Comparison of ENCODE assay signal across 19 cellular contexts in the genomic region with DNA sequence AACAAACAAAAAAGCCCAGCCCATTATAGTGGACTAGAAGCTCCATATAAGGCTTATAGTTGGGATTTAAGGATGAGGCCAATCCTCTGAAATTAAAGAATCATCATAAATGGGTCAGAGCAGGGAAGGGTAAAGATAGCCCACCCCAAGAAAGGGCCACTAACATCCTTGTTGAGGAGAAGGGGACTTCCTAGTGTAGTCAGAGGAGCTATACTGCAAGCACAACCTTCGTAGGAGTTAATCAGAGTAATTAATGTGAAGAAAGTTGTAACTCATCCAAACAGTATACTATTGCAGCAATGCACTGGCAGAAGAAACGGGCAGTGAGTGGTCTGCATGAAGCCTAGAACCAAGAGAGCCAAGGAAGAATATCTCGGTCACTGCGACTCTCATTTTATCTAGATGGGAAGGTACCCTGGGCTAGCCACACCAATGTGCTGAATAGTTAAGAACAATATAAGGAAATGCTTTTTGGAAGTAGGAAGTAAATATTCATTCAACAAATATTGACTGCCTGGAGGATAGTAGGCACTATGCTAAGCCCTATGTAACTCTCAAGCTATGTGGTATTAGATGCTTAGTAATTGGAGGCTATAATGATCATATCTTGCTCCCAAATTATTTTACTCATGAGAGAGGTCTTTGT.
"Had no signal": no experiment of that assay in that cellular context is flagged by ENCODE, and none has a peak within 500 bp of the region (broad histone marks: within the 10 kb centered on the region; RNA-seq: fewer than 3 reads in every experiment).

No MANE protein-coding gene starts in this region.

- H3K4me3 ChIP-seq: lung, SJCRH30, tibial artery had no signal

- ATAC-seq: activated CD8-positive, alpha-beta T cell treated with anti-CD3 and anti-CD28 coated beads, Interleukin-2, amount 10 ng/mL, durations not matched to agents 7 days and 5 days; activated T-cell treated with anti-CD3 and anti-CD28 coated beads, Interleukin-2, amount 50 U/mL, for 72 hours; naive thymus-derived CD8-positive, alpha-beta T cell; T-helper 17 cell had no signal

- H3K36me3 ChIP-seq: neutrophil, SJCRH30 had no signal

- H3K27me3 ChIP-seq: neutrophil, SJCRH30, tibial artery had no signal

- H3K4me1 ChIP-seq: tibial artery had no signal

- DNase-seq: activated CD4-positive, alpha-beta T cell treated with anti-CD3 and anti-CD28 coated beads, Interleukin-2, amount 10 ng/mL, durations not matched to agents 24 days and 14 days; activated CD8-positive, alpha-beta memory T cell treated with anti-CD3 and anti-CD28 coated beads, Interleukin-2, amount 50 U/mL, for 48 hours; activated CD8-positive, alpha-beta T cell treated with anti-CD3 and anti-CD28 coated beads, Interleukin-2, amount 10 ng/mL, durations not matched to agents 7 days and 5 days; activated gamma-delta T cell treated with Interleukin-2 at 50 U/mL for 16 hours; activated T-cell treated with anti-CD3 and anti-CD28 coated beads, Interleukin-2, amount 50 U/mL, for 72 hours; aorta; foreskin fibroblast; kidney glomerular epithelial cell; midbrain; naive thymus-derived CD8-positive, alpha-beta T cell; retina; SJCRH30; small intestine; stimulated activated CD4-positive, alpha-beta T cell treated with anti-CD3 and anti-CD28 coated beads, Interleukin-4, amount 100 ng/mL, for 4 hours; stimulated activated CD8-positive, alpha-beta memory T cell treated with anti-CD3 and anti-CD28 coated beads, Interleukin-4, amount 100 ng/mL, for 48 hours; T-helper 17 cell; tibial artery had no signal

- H3K9me3 ChIP-seq: neutrophil, SJCRH30, tibial artery had no signal

- H3K27ac ChIP-seq: neutrophil, SJCRH30, tibial artery had no signal
